In genomic region chr3:13682331-13683013, GRCh38 we compare ENCODE assay signal across 16 cellular contexts.
DNase-seq lines count a peak whose midpoint lies in the region; ATAC-seq, FAIRE-seq and TF ChIP-seq lines count a peak whose summit lies in the region.
"Had no signal": no experiment of that assay in that cellular context is flagged by ENCODE, and none has a peak within 500 bp of the region (broad histone marks: within the 10 kb centered on the region; RNA-seq: fewer than 3 reads in every experiment).

No MANE protein-coding gene starts in this region.

- H3K9me3 Mint-ChIP-seq in stimulated activated naive CD8-positive, alpha-beta T cell treated with anti-CD3 and anti-CD28 coated beads, Interleukin-15, amount 100 ng/mL, for 72 hours, result no peaks in the 10 kb centered on the region
- H3K9me3 Mint-ChIP-seq in neural crest cell, result no peaks in the 10 kb centered on the region
- no peaks in the 10 kb centered on the region for H3K9me3 Mint-ChIP-seq in activated CD8-positive, alpha-beta memory T cell treated with anti-CD3 and anti-CD28 coated beads, Interleukin-2, amount 10 ng/mL, durations not matched to agents 7 days and 5 days (ENCODE audit: low read depth)
- H3K9me3 Mint-ChIP-seq: CD8-positive, alpha-beta T cell had no signal

- peaks cover 7% of the 10 kb centered on the region; the same call in 1 of the 2 replicates for H3K23me2 ChIP-seq in H1 (ENCODE audit: low read depth, low read length)

- H4K20me1 ChIP-seq in H1 (replicated peaks in 1 of 2; ENCODE audit: control insufficient read depth in 1 of 2, insufficient read depth in 2 of 2, low read length in 2 of 2), result peaks cover 0 to 4% of the 10 kb centered on the region in 2 experiments

- H3K27ac ChIP-seq in H1 (ENCODE audit: low read depth, low read length), result no peak overlapping the region
- H3K27ac ChIP-seq: 22Rv1, GM23248 had no signal

- no peak overlapping the region for H3K4ac ChIP-seq in H1 (replicated peaks; ENCODE audit: insufficient read length, low read depth, low read length)

- WGBS in H1 (ENCODE audit: extremely low coverage in 1 of 2, insufficient coverage in 1 of 2, insufficient read length in 1 of 2, insufficient replicate concordance in 2 of 2, low coverage in 1 of 2, low lambda C conversion rate in 2 of 2, missing lambda C conversion rate in 1 of 2), 2 experiments, result 90 to 100% methylated on average over 1 to 14 of the region's 16 CpGs

- CTCF ChIA-PET in H1 (lab: Charles Lee; ENCODE audit: partially characterized antibody), result interaction anchor here (0.8 to 1.0 kb wide), 3 partner anchors 24 to 203 kb away, joined by 3 read pairs; no protein-coding TSS in a partner anchor
- CTCF ChIA-PET in activated CD8-positive, alpha-beta memory T cell treated with anti-CD3 and anti-CD28 coated beads, Interleukin-2, amount 10 ng/mL, durations not matched to agents 7 days and 5 days (lab: Charles Lee), result no interaction called here

- no peak overlapping the region for H4K91ac ChIP-seq in H1 (replicated peaks; ENCODE audit: insufficient read length, low read length)

- H3K27ac Mint-ChIP-seq in stimulated activated naive CD8-positive, alpha-beta T cell treated with anti-CD3 and anti-CD28 coated beads, Interleukin-15, amount 100 ng/mL, for 72 hours, result no peak overlapping the region
- H3K27ac Mint-ChIP-seq in neural crest cell (ENCODE audit: unreplicated experiment), result peak overlapping the region; percentile 96
- H3K27ac Mint-ChIP-seq in activated CD8-positive, alpha-beta memory T cell treated with anti-CD3 and anti-CD28 coated beads, Interleukin-2, amount 10 ng/mL, durations not matched to agents 7 days and 5 days, result no peak overlapping the region
- H3K27ac Mint-ChIP-seq: CD8-positive, alpha-beta T cell had no signal

- no peak overlapping the region for H2AFZ ChIP-seq in H1 (ENCODE audit: low read length)
- H2AFZ ChIP-seq: GM23248 had no signal

- ATAC-seq in stimulated activated naive CD8-positive, alpha-beta T cell treated with anti-CD3 and anti-CD28 coated beads, Interleukin-15, amount 100 ng/mL, for 72 hours, result peak; percentile 38
- ATAC-seq in stimulated activated naive CD8-positive, alpha-beta T cell treated with anti-CD3 and anti-CD28 coated beads, Interleukin-15, Interleukin-2, amounts not matched to agents 100 U/mL and 50 U/mL, for 24 hours, result no peak
- no peak for ATAC-seq in activated CD8-positive, alpha-beta memory T cell treated with anti-CD3 and anti-CD28 coated beads, Interleukin-2, amount 10 ng/mL, durations not matched to agents 7 days and 5 days
- ATAC-seq: CD8-positive, alpha-beta T cell had no signal

- peaks cover 0 to 2% (median under 1%) of the 10 kb centered on the region in 4 experiments; a peak in 1 of 7 replicates for H3K27me3 ChIP-seq in H1 (replicated peaks in 1 of 4; ENCODE audit: control insufficient read depth in 3 of 4, extremely low read depth in 1 of 4, insufficient read depth in 3 of 4, low read length in 3 of 4)

- TF ChIP-seq POLR2A in H1 (IDR thresholded peaks at IDR 0.05; ENCODE audit: control extremely low read depth in 1 of 2, low read depth in 2 of 2, low read length in 2 of 2), result no peak

- H3K4me1 ChIP-seq in H1 (replicated peaks in 1 of 4; ENCODE audit: control insufficient read depth in 3 of 4, insufficient read depth in 4 of 4, low read length in 3 of 4), result peaks cover 0 to 7% (median 3%) of the 10 kb centered on the region in 4 experiments; a peak in 4 of 7 replicates

- H3K23ac ChIP-seq in H1 (ENCODE audit: insufficient read length), result no peak overlapping the region

- H2BK20ac ChIP-seq in H1 (ENCODE audit: low read length), result no peak overlapping the region

- FAIRE-seq in H1 (lab: Jason Lieb, UNC), result no peak
- FAIRE-seq: GM18507 had no signal

- no peak overlapping the region for H3K18ac ChIP-seq in H1 (ENCODE audit: extremely low read depth, low read length)

- no peak overlapping the region for H3K4me3 ChIP-seq in H1 (ENCODE audit: extremely low read depth in 1 of 4, insufficient read depth in 2 of 4, low read depth in 3 of 4, low read length in 4 of 4)
- H3K4me3 ChIP-seq: GM23248 had no signal

- no peak for TF ChIP-seq CTCF in H1 (IDR thresholded peaks at IDR 0.05; ENCODE audit: control extremely low read depth in 1 of 3, insufficient read depth in 1 of 3, low read depth in 1 of 3, low read length in 3 of 3)
- no peak for TF ChIP-seq CTCF in neural crest cell (conservative IDR thresholded peaks at IDR 0.05)

- H3K9me3 ChIP-seq in H1 (ENCODE audit: insufficient read depth in 2 of 2, low read depth in 1 of 2, low read length in 1 of 2), result no peaks in the 10 kb centered on the region

- POLR2A ChIA-PET in H1 (lab: Charles Lee; ENCODE audit: partially characterized antibody), result no interaction called here

- no peak overlapping the region for H2BK120ac ChIP-seq in H1 (replicated peaks; ENCODE audit: low read depth, low read length)

- 0 out of 2 replicates have a peak overlapping the region, but pooled peaks have one; percentile 17 for H2BK12ac ChIP-seq in H1 (ENCODE audit: low read depth, low read length)

- no peak for DNase-seq in stimulated activated naive CD8-positive, alpha-beta T cell treated with anti-CD3 and anti-CD28 coated beads, Interleukin-15, amount 100 ng/mL, for 72 hours
- DNase-seq in stimulated activated naive CD8-positive, alpha-beta T cell treated with anti-CD3 and anti-CD28 coated beads, Interleukin-15, Interleukin-2, amounts not matched to agents 100 U/mL and 50 U/mL, for 24 hours, result no peak
- no peak for DNase-seq in H1 (ENCODE audit: low read depth in 1 of 2, low spot score in 2 of 2)
- DNase-seq in neural crest cell (ENCODE audit: low read depth, low spot score), result no peak
- DNase-seq in NOMO-1 (lab: John Stamatoyannopoulos, UW; ENCODE audit: unreplicated experiment in 2 of 2), result no peak
- DNase-seq in pons (ENCODE audit: low spot score), result no peak
- no peak for DNase-seq in NCI-H2227 (lab: John Stamatoyannopoulos, UW; ENCODE audit: unreplicated experiment)
- no peak for DNase-seq in activated CD8-positive, alpha-beta memory T cell treated with anti-CD3 and anti-CD28 coated beads, Interleukin-2, amount 10 ng/mL, durations not matched to agents 7 days and 5 days
- DNase-seq: CD8-positive, alpha-beta T cell; COR-L47; DMS53; GM23248; H7 had no signal

- TF ChIP-seq RAD21 in H1 (IDR thresholded peaks at IDR 0.05 in 1 of 2, conservative IDR thresholded peaks at IDR 0.05 in 1 of 2; ENCODE audit: low read depth in 2 of 2, low read length in 2 of 2), result no peak

- no peak overlapping the region for H4K8ac ChIP-seq in H1 (ENCODE audit: extremely low read depth, insufficient read depth, low read length)

- H4K5ac ChIP-seq in H1 (ENCODE audit: insufficient read length, low read depth, low read length), result no peak overlapping the region

- H2BK15ac ChIP-seq in H1 (ENCODE audit: low read length), result no peak overlapping the region

- no peaks in the 10 kb centered on the region for H3K36me3 Mint-ChIP-seq in neural crest cell (ENCODE audit: low read depth)
- H3K36me3 Mint-ChIP-seq in activated CD8-positive, alpha-beta memory T cell treated with anti-CD3 and anti-CD28 coated beads, Interleukin-2, amount 10 ng/mL, durations not matched to agents 7 days and 5 days, result no peaks in the 10 kb centered on the region
- H3K36me3 Mint-ChIP-seq: CD14-positive monocyte; CD8-positive, alpha-beta T cell had no signal

- H3K56ac ChIP-seq in H1 (replicated peaks; ENCODE audit: insufficient read length, low read depth, low read length), result no peak overlapping the region

- H3K9ac ChIP-seq in H1 (replicated peaks in 1 of 4; ENCODE audit: extremely low read depth in 1 of 4, low read depth in 3 of 4, low read length in 3 of 4), result no peak overlapping the region
- H3K9ac ChIP-seq: GM23248 had no signal

- no peak for TF ChIP-seq EP300 in H1 (IDR thresholded peaks at IDR 0.05; ENCODE audit: borderline replicate concordance in 1 of 2, low read depth in 2 of 2, low read length in 2 of 2)

- H3K36me3 ChIP-seq in H1 (ENCODE audit: control insufficient read depth in 2 of 4, insufficient read depth in 4 of 4, low read length in 3 of 4), result no peaks in the 10 kb centered on the region

- no peak overlapping the region for H3K4me3 Mint-ChIP-seq in stimulated activated naive CD8-positive, alpha-beta T cell treated with anti-CD3 and anti-CD28 coated beads, Interleukin-15, amount 100 ng/mL, for 72 hours
- no peak overlapping the region for H3K4me3 Mint-ChIP-seq in neural crest cell
- H3K4me3 Mint-ChIP-seq in activated CD8-positive, alpha-beta memory T cell treated with anti-CD3 and anti-CD28 coated beads, Interleukin-2, amount 10 ng/mL, durations not matched to agents 7 days and 5 days, result no peak overlapping the region
- H3K4me3 Mint-ChIP-seq: CD14-positive monocyte; CD8-positive, alpha-beta T cell had no signal

- no peaks in the 10 kb centered on the region for H3K79me1 ChIP-seq in H1 (ENCODE audit: low read depth, low read length)

- no peak overlapping the region for H3K4me2 ChIP-seq in H1 (ENCODE audit: insufficient read depth in 1 of 2, low read depth in 2 of 2, low read length in 2 of 2)

- no peaks in the 10 kb centered on the region for H3K27me3 Mint-ChIP-seq in stimulated activated naive CD8-positive, alpha-beta T cell treated with anti-CD3 and anti-CD28 coated beads, Interleukin-15, amount 100 ng/mL, for 72 hours
- no peaks in the 10 kb centered on the region for H3K27me3 Mint-ChIP-seq in neural crest cell (ENCODE audit: low read depth)
- peaks cover 2% of the 10 kb centered on the region for H3K27me3 Mint-ChIP-seq in activated CD8-positive, alpha-beta memory T cell treated with anti-CD3 and anti-CD28 coated beads, Interleukin-2, amount 10 ng/mL, durations not matched to agents 7 days and 5 days

- H3K4me1 Mint-ChIP-seq in stimulated activated naive CD8-positive, alpha-beta T cell treated with anti-CD3 and anti-CD28 coated beads, Interleukin-15, amount 100 ng/mL, for 72 hours, result no peaks in the 10 kb centered on the region
- peaks cover 14% of the 10 kb centered on the region for H3K4me1 Mint-ChIP-seq in neural crest cell
- H3K4me1 Mint-ChIP-seq in activated CD8-positive, alpha-beta memory T cell treated with anti-CD3 and anti-CD28 coated beads, Interleukin-2, amount 10 ng/mL, durations not matched to agents 7 days and 5 days, result no peaks in the 10 kb centered on the region
- H3K4me1 Mint-ChIP-seq: CD14-positive monocyte had no signal

- H3K14ac ChIP-seq in H1 (ENCODE audit: insufficient read length), result no peak overlapping the region

- H2BK5ac ChIP-seq in H1 (ENCODE audit: low read depth, low read length), result no peak overlapping the region; the same call in 1 of the 2 replicates

- no peaks in the 10 kb centered on the region for H3K79me2 ChIP-seq in H1 (ENCODE audit: control insufficient read depth in 1 of 2, insufficient read depth in 2 of 2, low read length in 2 of 2)

- no peak overlapping the region; the same call in 1 of the 2 replicates for H2AK5ac ChIP-seq in H1 (ENCODE audit: low read depth, low read length)

TF ChIP-seq in H1, 55 proteins besides CTCF, POLR2A, EP300 and RAD21:
- TF ChIP-seq BRCA1 (IDR thresholded peaks at IDR 0.05; ENCODE audit: low read depth, low read length) (no peak), RBBP5 (IDR thresholded peaks at IDR 0.05; ENCODE audit: borderline replicate concordance, low read depth, low read length) (no peak), CBX8 (IDR thresholded peaks at IDR 0.05; ENCODE audit: borderline replicate concordance, low read depth, low read length) (no peak)
